In genomic region chr2:26584191-26584590, GRCh38 we compare ENCODE assay signal across 2 cellular contexts.
TF ChIP-seq lines count a peak whose summit lies in the region.

No MANE protein-coding gene starts in this region.

TF ChIP-seq in SK-N-SH, 30 proteins besides CTCF, POLR2A, EP300 and RAD21:
- TF ChIP-seq, protein P1, sequence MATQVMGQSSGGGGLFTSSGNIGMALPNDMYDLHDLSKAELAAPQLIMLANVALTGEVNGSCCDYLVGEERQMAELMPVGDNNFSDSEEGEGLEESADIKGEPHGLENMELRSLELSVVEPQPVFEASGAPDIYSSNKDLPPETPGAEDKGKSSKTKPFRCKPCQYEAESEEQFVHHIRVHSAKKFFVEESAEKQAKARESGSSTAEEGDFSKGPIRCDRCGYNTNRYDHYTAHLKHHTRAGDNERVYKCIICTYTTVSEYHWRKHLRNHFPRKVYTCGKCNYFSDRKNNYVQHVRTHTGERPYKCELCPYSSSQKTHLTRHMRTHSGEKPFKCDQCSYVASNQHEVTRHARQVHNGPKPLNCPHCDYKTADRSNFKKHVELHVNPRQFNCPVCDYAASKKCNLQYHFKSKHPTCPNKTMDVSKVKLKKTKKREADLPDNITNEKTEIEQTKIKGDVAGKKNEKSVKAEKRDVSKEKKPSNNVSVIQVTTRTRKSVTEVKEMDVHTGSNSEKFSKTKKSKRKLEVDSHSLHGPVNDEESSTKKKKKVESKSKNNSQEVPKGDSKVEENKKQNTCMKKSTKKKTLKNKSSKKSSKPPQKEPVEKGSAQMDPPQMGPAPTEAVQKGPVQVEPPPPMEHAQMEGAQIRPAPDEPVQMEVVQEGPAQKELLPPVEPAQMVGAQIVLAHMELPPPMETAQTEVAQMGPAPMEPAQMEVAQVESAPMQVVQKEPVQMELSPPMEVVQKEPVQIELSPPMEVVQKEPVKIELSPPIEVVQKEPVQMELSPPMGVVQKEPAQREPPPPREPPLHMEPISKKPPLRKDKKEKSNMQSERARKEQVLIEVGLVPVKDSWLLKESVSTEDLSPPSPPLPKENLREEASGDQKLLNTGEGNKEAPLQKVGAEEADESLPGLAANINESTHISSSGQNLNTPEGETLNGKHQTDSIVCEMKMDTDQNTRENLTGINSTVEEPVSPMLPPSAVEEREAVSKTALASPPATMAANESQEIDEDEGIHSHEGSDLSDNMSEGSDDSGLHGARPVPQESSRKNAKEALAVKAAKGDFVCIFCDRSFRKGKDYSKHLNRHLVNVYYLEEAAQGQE (IDR thresholded peaks at IDR 0.05; ENCODE audit: low read depth, low read length) = no peak
- no peak for TF ChIP-seq YY1 (IDR thresholded peaks at IDR 0.05; ENCODE audit: low read depth)
- TF ChIP-seq, protein P2, sequence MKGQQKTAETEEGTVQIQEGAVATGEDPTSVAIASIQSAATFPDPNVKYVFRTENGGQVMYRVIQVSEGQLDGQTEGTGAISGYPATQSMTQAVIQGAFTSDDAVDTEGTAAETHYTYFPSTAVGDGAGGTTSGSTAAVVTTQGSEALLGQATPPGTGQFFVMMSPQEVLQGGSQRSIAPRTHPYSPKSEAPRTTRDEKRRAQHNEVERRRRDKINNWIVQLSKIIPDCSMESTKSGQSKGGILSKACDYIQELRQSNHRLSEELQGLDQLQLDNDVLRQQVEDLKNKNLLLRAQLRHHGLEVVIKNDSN (IDR thresholded peaks at IDR 0.05; ENCODE audit: borderline replicate concordance, low read depth) = no peak
- no peak for TF ChIP-seq RFX5 (IDR thresholded peaks at IDR 0.05; ENCODE audit: low read length)
- no peak for TF ChIP-seq GABPA (IDR thresholded peaks at IDR 0.05; ENCODE audit: low read depth)
- TF ChIP-seq FOSL2 (IDR thresholded peaks at IDR 0.05; ENCODE audit: borderline replicate concordance, low read depth) = no peak
- TF ChIP-seq MXI1 (IDR thresholded peaks at IDR 0.05; ENCODE audit: low read depth, low read length) = no peak
- TF ChIP-seq, protein P3, sequence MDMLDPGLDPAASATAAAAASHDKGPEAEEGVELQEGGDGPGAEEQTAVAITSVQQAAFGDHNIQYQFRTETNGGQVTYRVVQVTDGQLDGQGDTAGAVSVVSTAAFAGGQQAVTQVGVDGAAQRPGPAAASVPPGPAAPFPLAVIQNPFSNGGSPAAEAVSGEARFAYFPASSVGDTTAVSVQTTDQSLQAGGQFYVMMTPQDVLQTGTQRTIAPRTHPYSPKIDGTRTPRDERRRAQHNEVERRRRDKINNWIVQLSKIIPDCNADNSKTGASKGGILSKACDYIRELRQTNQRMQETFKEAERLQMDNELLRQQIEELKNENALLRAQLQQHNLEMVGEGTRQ (IDR thresholded peaks at IDR 0.05; ENCODE audit: borderline replicate concordance, low read depth, low read length) = no peak

TF ChIP-seq in SK-N-SH treated with all-trans-retinoic acid at 6 μM for 48 hours, 23 proteins besides CTCF, POLR2A, EP300 and RAD21:
- no peak for TF ChIP-seq ZNF8 (CRISPR knock-in tag; IDR thresholded peaks at IDR 0.05)
- no peak for TF ChIP-seq CSDC2 (CRISPR knock-in tag; IDR thresholded peaks at IDR 0.05)
- TF ChIP-seq ZFP30 (CRISPR knock-in tag; IDR thresholded peaks at IDR 0.05) = no peak
- no peak for TF ChIP-seq RARB (CRISPR knock-in tag; IDR thresholded peaks at IDR 0.05)
- no peak for TF ChIP-seq CSRNP3 (CRISPR knock-in tag; IDR thresholded peaks at IDR 0.05)
- TF ChIP-seq, protein P4, sequence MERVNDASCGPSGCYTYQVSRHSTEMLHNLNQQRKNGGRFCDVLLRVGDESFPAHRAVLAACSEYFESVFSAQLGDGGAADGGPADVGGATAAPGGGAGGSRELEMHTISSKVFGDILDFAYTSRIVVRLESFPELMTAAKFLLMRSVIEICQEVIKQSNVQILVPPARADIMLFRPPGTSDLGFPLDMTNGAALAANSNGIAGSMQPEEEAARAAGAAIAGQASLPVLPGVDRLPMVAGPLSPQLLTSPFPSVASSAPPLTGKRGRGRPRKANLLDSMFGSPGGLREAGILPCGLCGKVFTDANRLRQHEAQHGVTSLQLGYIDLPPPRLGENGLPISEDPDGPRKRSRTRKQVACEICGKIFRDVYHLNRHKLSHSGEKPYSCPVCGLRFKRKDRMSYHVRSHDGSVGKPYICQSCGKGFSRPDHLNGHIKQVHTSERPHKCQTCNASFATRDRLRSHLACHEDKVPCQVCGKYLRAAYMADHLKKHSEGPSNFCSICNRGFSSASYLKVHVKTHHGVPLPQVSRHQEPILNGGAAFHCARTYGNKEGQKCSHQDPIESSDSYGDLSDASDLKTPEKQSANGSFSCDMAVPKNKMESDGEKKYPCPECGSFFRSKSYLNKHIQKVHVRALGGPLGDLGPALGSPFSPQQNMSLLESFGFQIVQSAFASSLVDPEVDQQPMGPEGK (CRISPR knock-in tag; IDR thresholded peaks at IDR 0.05; ENCODE audit: borderline replicate concordance) = no peak
- TF ChIP-seq CREB5 (CRISPR knock-in tag; IDR thresholded peaks at IDR 0.05; ENCODE audit: low read depth) = no peak
- no peak for TF ChIP-seq ZNF70 (CRISPR knock-in tag; IDR thresholded peaks at IDR 0.05)
- no peak for TF ChIP-seq ISL1 (CRISPR knock-in tag; IDR thresholded peaks at IDR 0.05)
- TF ChIP-seq, protein P5, sequence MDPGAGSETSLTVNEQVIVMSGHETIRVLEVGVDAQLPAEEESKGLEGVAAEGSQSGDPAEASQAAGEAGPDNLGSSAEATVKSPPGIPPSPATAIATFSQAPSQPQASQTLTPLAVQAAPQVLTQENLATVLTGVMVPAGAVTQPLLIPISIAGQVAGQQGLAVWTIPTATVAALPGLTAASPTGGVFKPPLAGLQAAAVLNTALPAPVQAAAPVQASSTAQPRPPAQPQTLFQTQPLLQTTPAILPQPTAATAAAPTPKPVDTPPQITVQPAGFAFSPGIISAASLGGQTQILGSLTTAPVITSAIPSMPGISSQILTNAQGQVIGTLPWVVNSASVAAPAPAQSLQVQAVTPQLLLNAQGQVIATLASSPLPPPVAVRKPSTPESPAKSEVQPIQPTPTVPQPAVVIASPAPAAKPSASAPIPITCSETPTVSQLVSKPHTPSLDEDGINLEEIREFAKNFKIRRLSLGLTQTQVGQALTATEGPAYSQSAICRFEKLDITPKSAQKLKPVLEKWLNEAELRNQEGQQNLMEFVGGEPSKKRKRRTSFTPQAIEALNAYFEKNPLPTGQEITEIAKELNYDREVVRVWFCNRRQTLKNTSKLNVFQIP (CRISPR knock-in tag; IDR thresholded peaks at IDR 0.05; ENCODE audit: borderline replicate concordance, low read depth) = no peak
- no peak for TF ChIP-seq SNAI2 (CRISPR knock-in tag; IDR thresholded peaks at IDR 0.05)
- no peak for TF ChIP-seq TCF4 (CRISPR knock-in tag; IDR thresholded peaks at IDR 0.05; ENCODE audit: borderline replicate concordance)
- no peak for TF ChIP-seq TSHZ2 (CRISPR knock-in tag; IDR thresholded peaks at IDR 0.05)
- TF ChIP-seq OSR1 (CRISPR knock-in tag; IDR thresholded peaks at IDR 0.05) = no peak
- no peak for TF ChIP-seq ESRRG (CRISPR knock-in tag; IDR thresholded peaks at IDR 0.05)
- TF ChIP-seq ARNTL (CRISPR knock-in tag; IDR thresholded peaks at IDR 0.05; ENCODE audit: borderline replicate concordance, low read depth) = no peak
